Comparison of ENCODE assay signal across 10 cellular contexts in the genomic region with DNA sequence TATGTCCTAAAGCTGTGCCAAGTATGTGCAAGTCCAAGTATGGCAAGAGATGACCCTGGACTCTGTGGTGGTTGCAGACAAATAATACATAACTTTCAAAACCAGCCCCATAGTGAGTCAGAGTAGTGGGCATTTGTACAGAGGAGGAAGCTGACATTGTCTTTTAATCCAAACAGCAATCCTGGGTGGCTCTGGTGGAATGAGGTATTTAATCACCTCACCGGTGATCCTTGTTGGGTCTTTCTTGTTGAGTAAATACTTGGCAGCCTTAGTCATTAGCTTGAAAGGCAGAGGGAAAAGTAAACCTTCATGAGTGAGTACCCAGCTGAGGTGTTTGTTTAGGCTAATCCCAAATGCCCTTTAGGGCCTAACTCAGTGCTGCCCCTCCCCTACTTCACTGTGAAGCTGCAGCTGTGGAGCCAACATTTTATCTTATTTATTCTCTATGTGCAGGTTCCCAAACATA.
A peak's percentile ranks its signal among the peaks of the same experiment; 100 is the strongest.
DNase-seq lines count a peak whose midpoint lies in the region; ATAC-seq and TF ChIP-seq lines count a peak whose summit lies in the region.
"Had no signal": no experiment of that assay in that cellular context is flagged by ENCODE, and none has a peak within 500 bp of the region (broad histone marks: within the 10 kb centered on the region; RNA-seq: fewer than 3 reads in every experiment).

No MANE protein-coding gene starts in this region.

- ATAC-seq in right lobe of liver, result peak; percentile 23 to 94 (median 73)
- ATAC-seq: stimulated activated naive CD8-positive, alpha-beta T cell treated with anti-CD3 and anti-CD28 coated beads, Interleukin-15, amount 100 ng/mL, for 72 hours had no signal

- no peak overlapping the region for H3K9ac ChIP-seq in adipocyte (ENCODE audit: low read length)

- H3K27me3 ChIP-seq in adipocyte (replicated peaks; ENCODE audit: control insufficient read depth, insufficient read depth, low read length) (no peaks in the 10 kb centered on the region), right lobe of liver (no peaks in the 10 kb centered on the region)

- peak; percentile 80 for DNase-seq in DMS153 (lab: John Stamatoyannopoulos, UW)
- peak; percentile 54 for DNase-seq in NCI-H1436 (lab: John Stamatoyannopoulos, UW)
- peak; percentile 75 for DNase-seq in adipocyte (ENCODE audit: low read depth)
- no peak for DNase-seq in right lobe of liver
- no peak for DNase-seq in DMS 273 treated with DMSO at 0.1 percent for 48 hours (lab: John Stamatoyannopoulos, UW)
- no peak for DNase-seq in cerebellar nuclear complex (lab: John Stamatoyannopoulos, UW)
- no peak for DNase-seq in GF-D8 (lab: John Stamatoyannopoulos, UW)
- no peak for DNase-seq in posterior vena cava (ENCODE audit: low spot score)
- DNase-seq: stimulated activated naive CD8-positive, alpha-beta T cell treated with anti-CD3 and anti-CD28 coated beads, Interleukin-15, amount 100 ng/mL, for 72 hours; T-helper 2 cell had no signal

- 36% methylated on average over 1 of the region's 1 CpG for WGBS in right lobe of liver (ENCODE audit: insufficient coverage, low coverage, low lambda C conversion rate, missing lambda C conversion rate)

- no peak overlapping the region for H3K27ac ChIP-seq in right lobe of liver

- intact Hi-C loops in right lobe of liver (cut with DNase I) (no loop called here), posterior vena cava (cut with DNase I) (no loop called here)

- H3K9me3 ChIP-seq in adipocyte (ENCODE audit: control insufficient read depth, low read length), result no peaks in the 10 kb centered on the region
- no peaks in the 10 kb centered on the region for H3K9me3 ChIP-seq in right lobe of liver

- TF ChIP-seq CTCF in right lobe of liver (IDR thresholded peaks at IDR 0.05), result no peak

- H3K36me3 ChIP-seq in adipocyte (ENCODE audit: control insufficient read depth, insufficient read depth, low read length, severe bottlenecking) (no peaks in the 10 kb centered on the region), right lobe of liver (no peaks in the 10 kb centered on the region)

- H3K4me3 ChIP-seq in adipocyte (ENCODE audit: low read length), result no peak overlapping the region
- no peak overlapping the region for H3K4me3 ChIP-seq in right lobe of liver

- peaks cover 22% of the 10 kb centered on the region for H3K4me1 ChIP-seq in adipocyte (ENCODE audit: control insufficient read depth, insufficient read depth, low read length)
- H3K4me1 ChIP-seq in right lobe of liver, result no peaks in the 10 kb centered on the region

- no peak for TF ChIP-seq POLR2A in right lobe of liver (IDR thresholded peaks at IDR 0.05)

Comparison
In these comparisons a context has a peak if more than half of its experiments do, and no peak if none do; other contexts are left out.
1. DNase-seq: peak in DMS153 (single experiment), NCI-H1436 (single experiment) and adipocyte (single experiment); none in right lobe of liver (0 of 3), DMS 273 treated with DMSO at 0.1 percent for 48 hours (single experiment), cerebellar nuclear complex (0 of 2), GF-D8 (single experiment) and posterior vena cava (single experiment).